ENCODE assay signal across 8 cellular contexts in genomic region chr5:32713396-32714381, GRCh38. TPM values are rescaled to one million over a fixed set of nuclear protein-coding genes. Genes with fewer than 3 reads are reported as not detected.
DNase-seq lines count a peak whose midpoint lies in the region; ATAC-seq and TF ChIP-seq lines count a peak whose summit lies in the region.

No MANE protein-coding gene starts in this region.

- peaks cover 22% of the 10 kb centered on the region for H3K4me1 Mint-ChIP-seq in progenitor cell of endocrine pancreas (ENCODE audit: low read depth)

- peak overlapping the region; percentile 53 for H3K4me3 Mint-ChIP-seq in progenitor cell of endocrine pancreas (ENCODE audit: low read depth)

- WGBS in heart left ventricle, 4 donors, result 8 to 17% (median 11%) methylated on average over 54 to 65 of the region's 65 CpGs

- peak overlapping the region; percentile 34; the same call in 1 of the 2 replicates for H3K9ac ChIP-seq in ES-I3 (ENCODE audit: low read depth, low read length)

- no peaks in the 10 kb centered on the region for H3K9me3 ChIP-seq in ES-I3 (ENCODE audit: control insufficient read depth, insufficient read depth, low read length)
- H3K9me3 ChIP-seq in heart left ventricle, result peaks cover 0 to 14% (median 0%) of the 10 kb centered on the region in 12 donors

- ATAC-seq in SK-N-SH treated with all-trans-retinoic acid at 6 μM for 48 hours (peak; percentile 13), heart left ventricle (peak in 3 of 4 donors; percentile 14 to 45 (median 33))

- no peaks in the 10 kb centered on the region for H3K36me3 Mint-ChIP-seq in progenitor cell of endocrine pancreas (ENCODE audit: insufficient read depth)

- no peaks in the 10 kb centered on the region for H3K9me3 Mint-ChIP-seq in progenitor cell of endocrine pancreas (ENCODE audit: low read depth)

- H3K4me1 ChIP-seq in ES-I3 (ENCODE audit: insufficient read depth, low read length) (no peaks in the 10 kb centered on the region; the same call in 1 of the 2 replicates), heart left ventricle (peaks cover 0 to 48% (median 18%) of the 10 kb centered on the region in 12 donors)

- TF ChIP-seq CTCF in heart left ventricle (IDR thresholded peaks at IDR 0.05) (peak in 2 of 12 donors; percentile 9 to 19), progenitor cell of endocrine pancreas (IDR thresholded peaks at IDR 0.05; ENCODE audit: unreplicated experiment) (peak; percentile 20)

- peaks cover 83% of the 10 kb centered on the region for H3K27me3 Mint-ChIP-seq in progenitor cell of endocrine pancreas

- H3K27me3 ChIP-seq in heart left ventricle, result peaks cover 0 to 61% (median 0%) of the 10 kb centered on the region in 9 donors

- peak; percentile 44 to 68 (median 57) for DNase-seq in heart left ventricle
- DNase-seq in progenitor cell of endocrine pancreas (ENCODE audit: low spot score, unreplicated experiment), result peak; percentile 39
- DNase-seq in D341Med (ENCODE audit: low spot score), result no peak
- DNase-seq in OCI-M1 (lab: John Stamatoyannopoulos, UW), result no peak
- no peak for DNase-seq in stimulated activated CD4-positive, alpha-beta T cell treated with anti-CD3 and anti-CD28 coated beads, Interleukin-2, amount 100 ng/mL, for 48 hours
- DNase-seq in NCI-H2081 (lab: John Stamatoyannopoulos, UW), result no peak

- intact Hi-C loops in heart left ventricle (cut with DNase I), result loop anchor here in 7 of 10 donors (5.0 to 10.0 kb wide), 9 partner anchors 131 to 709 kb away; no protein-coding TSS in a partner anchor

- peak overlapping the region; percentile 7 to 80 (median 62) for H3K4me3 ChIP-seq in heart left ventricle

- no peaks in the 10 kb centered on the region for H3K36me3 ChIP-seq in ES-I3 (ENCODE audit: insufficient read depth, low read length)
- H3K36me3 ChIP-seq in heart left ventricle, result peaks cover 0 to 8% (median 0%) of the 10 kb centered on the region in 9 donors

- H3K27ac Mint-ChIP-seq in progenitor cell of endocrine pancreas, result no peak overlapping the region

- no peak for TF ChIP-seq POLR2A in heart left ventricle (IDR thresholded peaks at IDR 0.05)

- peak overlapping the region in 11 of 12 donors; percentile 2 to 97 (median 58) for H3K27ac ChIP-seq in heart left ventricle

TF ChIP-seq in SK-N-SH treated with all-trans-retinoic acid at 6 μM for 48 hours, 23 proteins besides CTCF, POLR2A, EP300 and RAD21:
- TF ChIP-seq GLIS3 (CRISPR knock-in tag; IDR thresholded peaks at IDR 0.05) (no peak), ZFP3 (CRISPR knock-in tag; IDR thresholded peaks at IDR 0.05) (no peak), OSR1 (CRISPR knock-in tag; IDR thresholded peaks at IDR 0.05) (no peak)

RNA-seq across cellular contexts. Expression of gene NPR3, which starts 2.6 kb away (rescaled TPM):
- total RNA-seq in heart left ventricle (100 to 1,000 TPM in 3 of 9 donors, 10 to 100 TPM in 5, 1 to 10 TPM in 1; 8.8 to 127 (median 34.9) TPM), progenitor cell of endocrine pancreas (0.89 and 1.0 TPM in 2 replicates)
- 10 to 100 TPM in 1 of 2 donors, 1 to 10 TPM in 1; 9.8 to 20.5 TPM for polyA plus RNA-seq in heart left ventricle

Comparison
In these comparisons a context has a peak if more than half of its experiments do, and no peak if none do; other contexts are left out.
1. DNase-seq: peak in heart left ventricle (5 of 5) and progenitor cell of endocrine pancreas (single experiment); none in D341Med (single experiment), OCI-M1 (single experiment), stimulated activated CD4-positive, alpha-beta T cell treated with anti-CD3 and anti-CD28 coated beads, Interleukin-2, amount 100 ng/mL, for 48 hours (0 of 2) and NCI-H2081 (0 of 2).